Comparison of ENCODE assay signal across 25 cellular contexts in genomic region chr18:8507881-8508280, GRCh38.
"Had no signal": no experiment of that assay in that cellular context is flagged by ENCODE, and none has a peak within 500 bp of the region (broad histone marks: within the 10 kb centered on the region; RNA-seq: fewer than 3 reads in every experiment).

No MANE protein-coding gene starts in this region.

- H3K4me3 ChIP-seq: heart right ventricle, left lung, lung, sigmoid colon, smooth muscle cell, testis, uterus had no signal

- H3K9me3 ChIP-seq: heart right ventricle, left lung, sigmoid colon, testis, uterus had no signal

- H3K36me3 ChIP-seq: brain microvascular endothelial cell, heart right ventricle, left lung, sigmoid colon, uterus had no signal

- H3K4me3 Mint-ChIP-seq: activated CD4-positive, alpha-beta T cell treated with anti-CD3 and anti-CD28 coated beads, Interleukin-2, amount 10 ng/mL, durations not matched to agents 24 days and 14 days; activated CD8-positive, alpha-beta memory T cell treated with anti-CD3 and anti-CD28 coated beads, Interleukin-2, amount 10 ng/mL, durations not matched to agents 7 days and 5 days; activated CD8-positive, alpha-beta T cell treated with anti-CD3 and anti-CD28 coated beads for 36 hours; activated naive CD4-positive, alpha-beta T cell treated with anti-CD3 and anti-CD28 coated beads, Interleukin-2, amount 10 ng/mL, durations not matched to agents 7 days and 5 days; naive thymus-derived CD4-positive, alpha-beta T cell; neural crest cell; stimulated activated naive B cell treated with anti-CD40 and anti-IgM and Interleukin-4, amounts not matched to agents 10 μg/mL and 1 μg/mL and 100 μg/mL, for 72 hours had no signal

- DNase-seq: activated CD4-positive, alpha-beta T cell treated with anti-CD3 and anti-CD28 coated beads, Interleukin-2, amount 10 ng/mL, durations not matched to agents 24 days and 14 days; activated CD8-positive, alpha-beta memory T cell treated with anti-CD3 and anti-CD28 coated beads, Interleukin-2, amount 10 ng/mL, durations not matched to agents 7 days and 5 days; activated effector memory CD4-positive, alpha-beta T cell treated with anti-CD3 and anti-CD28 coated beads, Interleukin-2, amount 50 U/mL, for 16 hours; activated naive CD4-positive, alpha-beta T cell treated with anti-CD3 and anti-CD28 coated beads, Interleukin-2, amount 10 ng/mL, durations not matched to agents 7 days and 5 days; activated T-cell treated with anti-CD3 and anti-CD28 coated beads for 4 hours; aorta; caudate nucleus; effector CD8-positive, alpha-beta T cell; heart right ventricle; left lung; naive thymus-derived CD4-positive, alpha-beta T cell; occipital lobe; posterior cingulate gyrus; stimulated activated CD4-positive, alpha-beta T cell treated with anti-CD3 and anti-CD28 coated beads, Interleukin-2, amount 100 ng/mL, for 48 hours; stimulated activated CD8-positive, alpha-beta memory T cell treated with anti-CD3 and anti-CD28 coated beads, Interleukin-4, amount 100 ng/mL, for 48 hours; stimulated activated naive B cell treated with anti-CD40 and anti-IgM and Interleukin-4, amounts not matched to agents 10 μg/mL and 1 μg/mL and 100 μg/mL, for 72 hours; testis; uterus had no signal

- H3K9me3 Mint-ChIP-seq: activated CD4-positive, alpha-beta T cell treated with anti-CD3 and anti-CD28 coated beads, Interleukin-2, amount 10 ng/mL, durations not matched to agents 24 days and 14 days; activated CD8-positive, alpha-beta T cell treated with anti-CD3 and anti-CD28 coated beads for 36 hours; activated naive CD4-positive, alpha-beta T cell treated with anti-CD3 and anti-CD28 coated beads, Interleukin-2, amount 10 ng/mL, durations not matched to agents 7 days and 5 days; neural crest cell had no signal

- H3K4me1 Mint-ChIP-seq: activated CD4-positive, alpha-beta T cell treated with anti-CD3 and anti-CD28 coated beads, Interleukin-2, amount 10 ng/mL, durations not matched to agents 24 days and 14 days; activated naive CD4-positive, alpha-beta T cell treated with anti-CD3 and anti-CD28 coated beads, Interleukin-2, amount 10 ng/mL, durations not matched to agents 7 days and 5 days; naive thymus-derived CD4-positive, alpha-beta T cell; neural crest cell; stimulated activated naive B cell treated with anti-CD40 and anti-IgM and Interleukin-4, amounts not matched to agents 10 μg/mL and 1 μg/mL and 100 μg/mL, for 72 hours had no signal

- H3K27ac Mint-ChIP-seq: activated CD4-positive, alpha-beta T cell treated with anti-CD3 and anti-CD28 coated beads, Interleukin-2, amount 10 ng/mL, durations not matched to agents 24 days and 14 days; activated CD8-positive, alpha-beta memory T cell treated with anti-CD3 and anti-CD28 coated beads, Interleukin-2, amount 10 ng/mL, durations not matched to agents 7 days and 5 days; activated CD8-positive, alpha-beta T cell treated with anti-CD3 and anti-CD28 coated beads for 36 hours; activated naive CD4-positive, alpha-beta T cell treated with anti-CD3 and anti-CD28 coated beads, Interleukin-2, amount 10 ng/mL, durations not matched to agents 7 days and 5 days; naive thymus-derived CD4-positive, alpha-beta T cell; stimulated activated naive B cell treated with anti-CD40 and anti-IgM and Interleukin-4, amounts not matched to agents 10 μg/mL and 1 μg/mL and 100 μg/mL, for 72 hours had no signal

- H3K27me3 ChIP-seq: brain microvascular endothelial cell, left lung, sigmoid colon, testis, uterus had no signal

- FAIRE-seq: keratinocyte had no signal

- H3K27ac ChIP-seq: brain microvascular endothelial cell, heart right ventricle, left lung, sigmoid colon, testis, uterus had no signal

- H3K4me1 ChIP-seq: heart right ventricle, left lung, testis, uterus had no signal

- H3K4me2 ChIP-seq: smooth muscle cell had no signal

- H3K36me3 Mint-ChIP-seq: activated CD8-positive, alpha-beta memory T cell treated with anti-CD3 and anti-CD28 coated beads, Interleukin-2, amount 10 ng/mL, durations not matched to agents 7 days and 5 days; activated naive CD4-positive, alpha-beta T cell treated with anti-CD3 and anti-CD28 coated beads, Interleukin-2, amount 10 ng/mL, durations not matched to agents 7 days and 5 days; naive thymus-derived CD4-positive, alpha-beta T cell; stimulated activated naive B cell treated with anti-CD40 and anti-IgM and Interleukin-4, amounts not matched to agents 10 μg/mL and 1 μg/mL and 100 μg/mL, for 72 hours had no signal

- H3K27me3 Mint-ChIP-seq: activated CD8-positive, alpha-beta memory T cell treated with anti-CD3 and anti-CD28 coated beads, Interleukin-2, amount 10 ng/mL, durations not matched to agents 7 days and 5 days had no signal
